17 cellular contexts compared by ENCODE assay signal in the genomic region with DNA sequence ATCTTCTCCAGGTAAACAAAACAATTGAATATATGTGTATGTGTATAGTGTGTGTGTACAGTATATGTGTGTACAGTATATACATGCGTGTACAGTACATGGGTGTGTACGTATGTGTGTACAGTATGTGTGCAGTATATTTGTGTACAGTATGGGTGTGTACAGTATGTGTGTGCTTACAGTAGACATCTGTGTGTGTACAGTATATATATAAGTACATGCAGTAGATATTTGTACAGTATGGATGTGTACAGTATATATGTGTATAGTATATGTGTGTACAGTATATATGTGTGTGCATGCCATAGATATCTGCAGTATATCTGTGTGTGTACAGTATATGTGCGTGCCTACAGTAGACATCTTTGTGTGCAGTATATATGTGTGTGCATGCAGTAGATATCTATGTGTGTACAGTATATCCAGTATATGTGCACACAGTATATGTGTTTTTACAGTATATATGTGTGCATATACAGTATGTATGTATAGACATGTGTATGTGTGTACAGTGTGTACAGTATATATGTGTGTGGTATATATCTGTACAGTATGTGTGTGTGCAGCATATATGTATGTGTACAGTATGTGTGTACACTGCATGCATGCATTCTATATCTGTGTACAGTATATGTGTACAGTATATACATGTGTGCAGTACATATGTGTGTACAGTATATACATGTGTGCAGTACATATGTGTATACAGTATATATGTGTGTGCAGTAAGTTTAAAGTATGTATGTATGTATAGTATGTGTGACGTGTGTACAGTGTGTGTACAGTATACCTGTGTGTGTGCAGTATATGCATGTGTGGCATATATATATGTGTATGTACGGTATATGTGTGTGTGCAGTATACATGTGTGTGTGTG. TPM values are rescaled to one million over a fixed set of nuclear protein-coding genes. Genes with fewer than 3 reads are reported as not detected.
A peak's percentile ranks its signal among the peaks of the same experiment; 100 is the strongest.
DNase-seq lines count a peak whose midpoint lies in the region; ATAC-seq, FAIRE-seq and TF ChIP-seq lines count a peak whose summit lies in the region.
"Had no signal": no experiment of that assay in that cellular context is flagged by ENCODE, and none has a peak within 500 bp of the region (broad histone marks: within the 10 kb centered on the region; RNA-seq: fewer than 3 reads in every experiment).

No MANE protein-coding gene starts in this region.

- no peaks in the 10 kb centered on the region for H3K27me3 ChIP-seq in heart left ventricle
- no peaks in the 10 kb centered on the region for H3K27me3 ChIP-seq in upper lobe of left lung

- TF ChIP-seq CTCF in heart left ventricle (IDR thresholded peaks at IDR 0.05) (no peak), mucosa of descending colon (IDR thresholded peaks at IDR 0.05) (no peak), upper lobe of left lung (IDR thresholded peaks at IDR 0.05) (no peak)

- intact Hi-C loops in heart left ventricle (cut with DNase I) = loop anchor here in 9 of 10 donors (5.0 to 10.0 kb wide), 10 partner anchors 170 to 1972 kb away; a partner anchor contains a TSS
- intact Hi-C loops in mucosa of descending colon (cut with DNase I, micrococcal nuclease) = loop anchor here in 1 of 2 donors (10.0 kb wide), 1 partner anchor 320 kb away; no protein-coding TSS in a partner anchor

- H3K27ac ChIP-seq in heart left ventricle (peak overlapping the region in 7 of 12 donors; percentile 32 to 81 (median 60)), upper lobe of left lung (no peak overlapping the region)
- H3K27ac ChIP-seq: GM23248 had no signal

- H3K4me1 ChIP-seq in heart left ventricle (peaks cover 0 to 33% (median 0%) of the 10 kb centered on the region in 12 donors), mucosa of descending colon (ENCODE audit: low read depth) (no peaks in the 10 kb centered on the region), upper lobe of left lung (no peaks in the 10 kb centered on the region)

- H3K9me3 ChIP-seq in heart left ventricle (no peaks in the 10 kb centered on the region), mucosa of descending colon (no peaks in the 10 kb centered on the region), upper lobe of left lung (no peaks in the 10 kb centered on the region)

- no peak for TF ChIP-seq EP300 in upper lobe of left lung (IDR thresholded peaks at IDR 0.05)

- H3K36me3 ChIP-seq in heart left ventricle (peaks cover 0 to 3% (median 0%) of the 10 kb centered on the region in 9 donors), mucosa of descending colon (ENCODE audit: low read depth) (no peaks in the 10 kb centered on the region), upper lobe of left lung (no peaks in the 10 kb centered on the region)

- H3K4me3 ChIP-seq in heart left ventricle (no peak overlapping the region), mucosa of descending colon (no peak overlapping the region), upper lobe of left lung (no peak overlapping the region)
- H3K4me3 ChIP-seq: GM23248 had no signal

- DNase-seq in GM12891 (ENCODE audit: insufficient read length, low spot score) (no peak), heart left ventricle (no peak), mucosa of descending colon (no peak), upper lobe of left lung (no peak), NCI-H82 (lab: John Stamatoyannopoulos, UW) (no peak)
- DNase-seq: ACHN, DMS53, GM23248, KBM-7, NCI-H1417 treated with DMSO at 0.1 percent for 48 hours, NCI-H1930, NCI-H446 treated with DMSO at 0.1 percent for 48 hours, OCI-M1 had no signal

- peak in 2 of 4 donors; percentile 21 to 46 for ATAC-seq in heart left ventricle
- peak; percentile 21 for ATAC-seq in mucosa of descending colon
- ATAC-seq in upper lobe of left lung (ENCODE audit: low FRiP score in 2 of 2) = peak; percentile 47 to 71
- ATAC-seq in GM19467 (IDR thresholded peaks at IDR 0.05; ENCODE audit: unreplicated experiment) = no peak
- ATAC-seq in GM21360 (IDR thresholded peaks at IDR 0.05; ENCODE audit: unreplicated experiment) = no peak
- ATAC-seq: HCT116 had no signal

- peak; percentile 72 for FAIRE-seq in GM12891 (lab: Jason Lieb, UNC)

- WGBS in heart left ventricle, 4 donors = 82 to 98% (median 91%) methylated on average over 5 of the region's 5 CpGs
- WGBS in upper lobe of left lung, 2 donors = 83 to 92% methylated on average over 5 of the region's 5 CpGs

- TF ChIP-seq POLR2A in GM12891 (IDR thresholded peaks at IDR 0.05; ENCODE audit: low read depth, low read length) (no peak), heart left ventricle (IDR thresholded peaks at IDR 0.05) (no peak), upper lobe of left lung (IDR thresholded peaks at IDR 0.05) (no peak)

TF ChIP-seq in GM12891, 5 proteins besides CTCF, POLR2A, EP300 and RAD21:
- TF ChIP-seq POLR2AphosphoS5 (IDR thresholded peaks at IDR 0.05; ENCODE audit: low read depth, low read length) (no peak), TAF1 (IDR thresholded peaks at IDR 0.05; ENCODE audit: low read depth, low read length) (no peak), POU2F2 (IDR thresholded peaks at IDR 0.05; ENCODE audit: low read depth, low read length) (no peak), SPI1 (IDR thresholded peaks at IDR 0.05; ENCODE audit: low read depth, low read length) (no peak), PAX5 (IDR thresholded peaks at IDR 0.05; ENCODE audit: insufficient read depth, low read length, severe bottlenecking) (no peak)

RNA-seq across cellular contexts. Expression of a gene that starts 37.3 kb away (rescaled TPM):
- not detected for polyA plus RNA-seq in GM12891 (2012; ENCODE audit: low read depth, missing spikeins)
- total RNA-seq in heart left ventricle (under 1 TPM in 2 of 9 donors, not detected in 7; 0.08 to 0.27 TPM), mucosa of descending colon (under 1 TPM in 2 of 3 donors, not detected in 1; 0.09 to 0.14 TPM), upper lobe of left lung (1 to 10 TPM in 2 of 6 donors, under 1 TPM in 2, not detected in 2; 0.17 to 2.1 (median 1.1) TPM)
- not detected for polyA plus RNA-seq in heart left ventricle
- total RNA-seq: GM23248, RPMI7951 had no signal
- polyA plus RNA-seq: GM23248 had no signal

Comparison
In these comparisons a context has a peak if more than half of its experiments do, and no peak if none do; other contexts are left out.
1. ATAC-seq: peak in mucosa of descending colon (single experiment) and upper lobe of left lung (2 of 2); none in GM19467 (single experiment) and GM21360 (single experiment).
2. H3K27ac ChIP-seq: peak in heart left ventricle (7 of 12); none in upper lobe of left lung (0 of 4).